In the genomic region with DNA sequence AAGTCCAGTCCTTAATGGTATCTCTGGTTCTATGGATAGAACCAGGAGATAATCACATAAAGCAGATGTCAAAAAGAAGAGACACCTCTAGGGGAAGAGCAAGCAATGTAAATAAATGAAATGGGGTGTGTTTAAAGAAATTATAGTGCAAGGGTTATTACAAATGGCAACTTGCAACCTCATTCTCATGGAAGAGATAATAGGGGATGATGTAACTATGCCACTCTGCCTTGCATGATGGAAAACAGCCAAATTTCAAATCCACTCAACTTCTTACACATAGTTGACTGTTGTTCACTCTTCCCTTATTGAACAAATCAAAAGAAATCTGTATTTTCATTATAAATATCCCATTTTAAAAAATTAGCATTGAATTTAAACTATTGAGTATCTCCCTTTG, we compare ENCODE assay signal across 21 cellular contexts.
"Had no signal": no experiment of that assay in that cellular context is flagged by ENCODE, and none has a peak within 500 bp of the region (broad histone marks: within the 10 kb centered on the region; RNA-seq: fewer than 3 reads in every experiment).

No MANE protein-coding gene starts in this region.

- H3K27me3 Mint-ChIP-seq: naive thymus-derived CD4-positive, alpha-beta T cell; type B pancreatic cell had no signal

- DNase-seq: dermis blood vessel endothelial cell; endodermal cell; foreskin melanocyte; head of caudate nucleus; kidney glomerular epithelial cell; mammary epithelial cell; naive thymus-derived CD4-positive, alpha-beta T cell; nephron progenitor cell; right lobe of liver; stimulated activated CD4-positive, alpha-beta T cell treated with anti-CD3 and anti-CD28 coated beads, Interleukin-4, amount 100 ng/mL, for 1 hour; stimulated activated CD8-positive, alpha-beta memory T cell treated with anti-CD3 and anti-CD28 coated beads, Interleukin-4, amount 100 ng/mL, for 48 hours; stimulated activated naive CD8-positive, alpha-beta T cell treated with anti-CD3 and anti-CD28 coated beads, Interleukin-15, Interleukin-2, amounts not matched to agents 100 U/mL and 50 U/mL, for 24 hours; thyroid gland had no signal

- H3K4me3 ChIP-seq: hepatocyte, prostate gland, right lobe of liver, suprapubic skin, thyroid gland had no signal

- ATAC-seq: naive thymus-derived CD4-positive, alpha-beta T cell; right lobe of liver; stimulated activated effector memory CD8-positive, alpha-beta T cell treated with anti-CD3 and anti-CD28 coated beads, Interleukin-12 subunit alpha, Interleukin-12 subunit beta, amount 100 ng/mL, for 72 hours; stimulated activated naive CD8-positive, alpha-beta T cell treated with anti-CD3 and anti-CD28 coated beads, Interleukin-15, Interleukin-2, amounts not matched to agents 100 U/mL and 50 U/mL, for 24 hours had no signal

- H3K79me2 ChIP-seq: hepatocyte, parathyroid adenoma had no signal

- H3K4me2 ChIP-seq: hepatocyte had no signal

- H3K27ac Mint-ChIP-seq: endodermal cell; naive thymus-derived CD4-positive, alpha-beta T cell; nephron progenitor cell; stimulated activated effector memory CD8-positive, alpha-beta T cell treated with anti-CD3 and anti-CD28 coated beads, Interleukin-12 subunit alpha, Interleukin-12 subunit beta, amount 100 ng/mL, for 72 hours; type B pancreatic cell had no signal

- H3K4me3 Mint-ChIP-seq: endodermal cell; naive thymus-derived CD4-positive, alpha-beta T cell; nephron progenitor cell; stimulated activated effector memory CD8-positive, alpha-beta T cell treated with anti-CD3 and anti-CD28 coated beads, Interleukin-12 subunit alpha, Interleukin-12 subunit beta, amount 100 ng/mL, for 72 hours; type B pancreatic cell had no signal

- H3K9me3 ChIP-seq: prostate gland, right lobe of liver, suprapubic skin, thyroid gland had no signal

- FAIRE-seq: islet of Langerhans, urothelium cell line had no signal

- H3K4me1 Mint-ChIP-seq: endodermal cell; naive thymus-derived CD4-positive, alpha-beta T cell; nephron progenitor cell; stimulated activated effector memory CD8-positive, alpha-beta T cell treated with anti-CD3 and anti-CD28 coated beads, Interleukin-12 subunit alpha, Interleukin-12 subunit beta, amount 100 ng/mL, for 72 hours had no signal

- H2AFZ ChIP-seq: hepatocyte, parathyroid adenoma had no signal

- H3K27ac ChIP-seq: hepatocyte, parathyroid adenoma, prostate gland, right lobe of liver, suprapubic skin, thyroid gland had no signal

- H3K36me3 ChIP-seq: prostate gland, right lobe of liver, suprapubic skin, thyroid gland had no signal

- H3K36me3 Mint-ChIP-seq: stimulated activated effector memory CD8-positive, alpha-beta T cell treated with anti-CD3 and anti-CD28 coated beads, Interleukin-12 subunit alpha, Interleukin-12 subunit beta, amount 100 ng/mL, for 72 hours; type B pancreatic cell had no signal

- H3K9ac ChIP-seq: parathyroid adenoma had no signal

- H3K4me1 ChIP-seq: parathyroid adenoma, prostate gland, right lobe of liver, suprapubic skin, thyroid gland had no signal

- H3K9me3 Mint-ChIP-seq: endodermal cell, nephron progenitor cell, type B pancreatic cell had no signal

- H3K27me3 ChIP-seq: hepatocyte, right lobe of liver, suprapubic skin, thyroid gland had no signal
